In genomic region chr7:45225560-45226335, GRCh38 we compare ENCODE assay signal across 23 cellular contexts.
"Had no signal": no experiment of that assay in that cellular context is flagged by ENCODE, and none has a peak within 500 bp of the region (broad histone marks: within the 10 kb centered on the region; RNA-seq: fewer than 3 reads in every experiment).

No MANE protein-coding gene starts in this region.

- H2AFZ ChIP-seq: hepatocyte had no signal

- DNase-seq: activated CD4-positive, CD25-positive, alpha-beta regulatory T cell; activated CD8-positive, alpha-beta memory T cell treated with anti-CD3 and anti-CD28 coated beads, Interleukin-2, amount 10 ng/mL, durations not matched to agents 7 days and 5 days; activated naive CD8-positive, alpha-beta T cell treated with anti-CD3 and anti-CD28 coated beads, Interleukin-2, amount 50 U/mL, for 24 hours; activated T-cell treated with anti-CD3 and anti-CD28 coated beads, Interleukin-2, amount 50 U/mL, for 48 hours; amygdala; central memory CD4-positive, alpha-beta T cell; effector CD4-positive, alpha-beta T cell; left ventricle myocardium superior; mammary epithelial cell; midbrain; naive thymus-derived CD8-positive, alpha-beta T cell; sigmoid colon; small intestine; stimulated activated CD4-positive, alpha-beta T cell treated with anti-CD3 and anti-CD28 coated beads, Interleukin-4, amount 100 ng/mL, for 24 hours; T-helper 1 cell; tibial artery had no signal

- H3K36me3 ChIP-seq: gastroesophageal sphincter, sigmoid colon, suprapubic skin, tibial artery had no signal

- H3K4me3 ChIP-seq: gastroesophageal sphincter, hepatocyte, sigmoid colon, suprapubic skin, tibial artery had no signal

- ATAC-seq: activated CD4-positive, alpha-beta T cell treated with anti-CD3 and anti-CD28 coated beads for 36 hours; activated CD8-positive, alpha-beta memory T cell treated with anti-CD3 and anti-CD28 coated beads, Interleukin-2, amount 10 ng/mL, durations not matched to agents 7 days and 5 days; activated naive CD8-positive, alpha-beta T cell treated with anti-CD3 and anti-CD28 coated beads, Interleukin-2, amount 50 U/mL, for 24 hours; gastroesophageal sphincter; left ventricle myocardium superior; naive thymus-derived CD8-positive, alpha-beta T cell; stimulated activated effector memory CD8-positive, alpha-beta T cell treated with anti-CD3 and anti-CD28 coated beads, Interleukin-12 subunit alpha, Interleukin-12 subunit beta, amount 100 ng/mL, for 72 hours had no signal

- H3K4me2 ChIP-seq: hepatocyte had no signal

- H3K4me1 ChIP-seq: sigmoid colon, suprapubic skin, tibial artery had no signal

- H3K9me3 ChIP-seq: gastroesophageal sphincter, sigmoid colon, suprapubic skin, tibial artery had no signal

- FAIRE-seq: colon, endometrium, small intestine had no signal

- H3K27ac ChIP-seq: gastroesophageal sphincter, hepatocyte, sigmoid colon, suprapubic skin, tibial artery had no signal
